In genomic region chr14:55103005-55103640, GRCh38 we compare ENCODE assay signal across 8 cellular contexts. TPM values are rescaled to one million over a fixed set of nuclear protein-coding genes. Genes with fewer than 3 reads are reported as not detected.
DNase-seq lines count a peak whose midpoint lies in the region; ATAC-seq and TF ChIP-seq lines count a peak whose summit lies in the region.

No MANE protein-coding gene starts in this region.

- H3K27me3 ChIP-seq in smooth muscle cell (ENCODE audit: low read depth): no peaks in the 10 kb centered on the region

- 20 to 54% (median 25%) methylated on average over 13 of the region's 13 CpGs for WGBS in adipose tissue, 3 donors
- 6% methylated on average over 13 of the region's 13 CpGs for WGBS in smooth muscle cell (ENCODE audit: low lambda C conversion rate)

- peaks cover 28% of the 10 kb centered on the region for H3F3A ChIP-seq in smooth muscle cell (ENCODE audit: low read depth)

- no peak for TF ChIP-seq CTCF in smooth muscle cell (IDR thresholded peaks at IDR 0.05; ENCODE audit: borderline replicate concordance, insufficient read depth, poor library complexity, severe bottlenecking)

- peak overlapping the region; percentile 94 for H3K27ac ChIP-seq in adipose tissue (ENCODE audit: low read depth, low read length)
- H3K27ac ChIP-seq in smooth muscle cell (ENCODE audit: low read depth): peak overlapping the region; percentile 98

- H3K36me3 ChIP-seq in smooth muscle cell (ENCODE audit: low read depth): no peaks in the 10 kb centered on the region

- H3K4me3 ChIP-seq in smooth muscle cell: no peak overlapping the region

- peak overlapping the region; percentile 67 for H3K4me2 ChIP-seq in smooth muscle cell

- H4K20me1 ChIP-seq in smooth muscle cell (ENCODE audit: low read depth): no peaks in the 10 kb centered on the region

- DNase-seq in A172 (ENCODE audit: low spot score) (peak; percentile 85), SHP77 treated with DMSO at 0.1 percent for 48 hours (lab: John Stamatoyannopoulos, UW) (peak; percentile 52), hepatic stellate cell (ENCODE audit: low spot score) (peak; percentile 71), smooth muscle cell (lab: John Stamatoyannopoulos, UW; ENCODE audit: unreplicated experiment) (peak; percentile 15), germinal center (ENCODE audit: low spot score) (no peak)

- ATAC-seq in GM18867 (IDR thresholded peaks at IDR 0.05; ENCODE audit: unreplicated experiment) (peak; percentile 29), HG03280 (IDR thresholded peaks at IDR 0.05; ENCODE audit: unreplicated experiment) (peak; percentile 42)

- H3K9me3 ChIP-seq in smooth muscle cell (replicated peaks; ENCODE audit: low read depth): no peaks in the 10 kb centered on the region

- H2AFZ ChIP-seq in smooth muscle cell (ENCODE audit: low read depth): peak overlapping the region; percentile 51

- peak overlapping the region; percentile 84 for H3K9ac ChIP-seq in smooth muscle cell (ENCODE audit: low read depth)

- peaks cover 29% of the 10 kb centered on the region for H3K4me1 ChIP-seq in smooth muscle cell (ENCODE audit: low read depth)

- H3K79me2 ChIP-seq in smooth muscle cell (ENCODE audit: low read depth): no peaks in the 10 kb centered on the region

RNA-seq across cellular contexts. Expression of gene LGALS3, which starts 25.9 kb away (rescaled TPM):
- 87.7 and 134 TPM in 2 replicates for total RNA-seq in A172 (2014; rRNA removed; shearing (Covaris generic))
- polyA plus RNA-seq in adipose tissue: 100 to 1,000 TPM in 2 of 3 donors, 10 to 100 TPM in 1; 53.5 to 565 (median 547) TPM
- total RNA-seq in smooth muscle cell: 166 and 170 TPM in 2 replicates
- polyA plus RNA-seq in smooth muscle cell: 201 and 234 TPM in 2 replicates

RNA-seq across cellular contexts. Expression of gene MAPK1IP1L, which starts 51.7 kb away (rescaled TPM):
- total RNA-seq in A172 (2014; rRNA removed; shearing (Covaris generic)): 40.1 and 44.2 TPM in 2 replicates
- polyA plus RNA-seq in adipose tissue: 10 to 100 TPM; 19.5 to 53.3 (median 36.7) TPM
- 109 and 176 TPM in 2 replicates for total RNA-seq in smooth muscle cell
- polyA plus RNA-seq in smooth muscle cell: 89.0 and 89.7 TPM in 2 replicates
